In the genomic region with DNA sequence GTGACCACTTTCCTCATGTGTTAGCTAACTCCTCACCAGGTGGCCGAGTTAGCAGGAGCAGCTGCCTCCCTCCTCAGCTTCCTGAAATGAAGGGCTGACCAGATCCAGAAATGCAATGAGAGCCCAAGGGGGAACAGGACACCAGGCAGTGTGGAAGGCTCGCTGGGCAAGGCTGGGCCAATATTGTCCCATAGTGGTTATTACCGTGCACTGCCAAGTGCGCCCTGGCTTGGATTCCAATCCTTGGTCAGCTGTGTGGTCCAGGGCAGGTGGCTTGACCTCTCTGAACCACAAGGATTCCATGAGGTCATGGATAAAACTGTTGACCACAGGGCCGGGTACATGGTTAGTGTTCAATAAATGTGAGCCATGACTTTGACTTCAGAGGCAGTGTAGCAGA, we compare ENCODE assay signal across 9 cellular contexts. TPM values are rescaled to one million over a fixed set of nuclear protein-coding genes. Genes with fewer than 3 reads are reported as not detected.
"Had no signal": no experiment of that assay in that cellular context is flagged by ENCODE, and none has a peak within 500 bp of the region (broad histone marks: within the 10 kb centered on the region; RNA-seq: fewer than 3 reads in every experiment).

No MANE protein-coding gene starts in this region.

- H3K27me3 ChIP-seq: cardiac muscle cell, suprapubic skin had no signal

- DNase-seq: activated B cell treated with CpG ODN at 0.5 μM for 24 hours; activated CD4-positive, alpha-beta T cell treated with anti-CD3 and anti-CD28 coated beads, Interleukin-2, amount 10 ng/mL, durations not matched to agents 7 days and 5 days; activated CD8-positive, alpha-beta memory T cell treated with anti-CD3 and anti-CD28 coated beads for 24 hours; activated naive CD4-positive, alpha-beta T cell treated with Interleukin-2 at 50 U/mL for 16 hours; activated naive CD8-positive, alpha-beta T cell treated with anti-CD3 and anti-CD28 coated beads, Interleukin-2, amount 50 U/mL, for 24 hours; left colon; stimulated activated naive B cell treated with anti-CD40 and anti-IgM and Interleukin-4, amounts not matched to agents 10 μg/mL and 1 μg/mL and 100 μg/mL, for 72 hours had no signal

- H3K4me3 ChIP-seq: cardiac muscle cell had no signal

- ATAC-seq: activated naive CD8-positive, alpha-beta T cell treated with anti-CD3 and anti-CD28 coated beads, Interleukin-2, amount 50 U/mL, for 24 hours; left colon; stimulated activated naive B cell treated with anti-CD40 and anti-IgM and Interleukin-4, amounts not matched to agents 10 μg/mL and 1 μg/mL and 100 μg/mL, for 72 hours had no signal

- H3K36me3 ChIP-seq: cardiac muscle cell, suprapubic skin had no signal

- H3K9me3 ChIP-seq: suprapubic skin had no signal

- H3K27ac ChIP-seq: cardiac muscle cell had no signal

RNA-seq across cellular contexts. Expression of a gene that starts 3.6 kb away (rescaled TPM):
- total RNA-seq: activated B cell treated with CpG ODN at 0.5 μM for 24 hours; activated CD4-positive, alpha-beta T cell treated with anti-CD3 and anti-CD28 coated beads, Interleukin-2, amount 10 ng/mL, durations not matched to agents 7 days and 5 days had no signal
